8 cellular contexts compared by ENCODE assay signal in the genomic region with DNA sequence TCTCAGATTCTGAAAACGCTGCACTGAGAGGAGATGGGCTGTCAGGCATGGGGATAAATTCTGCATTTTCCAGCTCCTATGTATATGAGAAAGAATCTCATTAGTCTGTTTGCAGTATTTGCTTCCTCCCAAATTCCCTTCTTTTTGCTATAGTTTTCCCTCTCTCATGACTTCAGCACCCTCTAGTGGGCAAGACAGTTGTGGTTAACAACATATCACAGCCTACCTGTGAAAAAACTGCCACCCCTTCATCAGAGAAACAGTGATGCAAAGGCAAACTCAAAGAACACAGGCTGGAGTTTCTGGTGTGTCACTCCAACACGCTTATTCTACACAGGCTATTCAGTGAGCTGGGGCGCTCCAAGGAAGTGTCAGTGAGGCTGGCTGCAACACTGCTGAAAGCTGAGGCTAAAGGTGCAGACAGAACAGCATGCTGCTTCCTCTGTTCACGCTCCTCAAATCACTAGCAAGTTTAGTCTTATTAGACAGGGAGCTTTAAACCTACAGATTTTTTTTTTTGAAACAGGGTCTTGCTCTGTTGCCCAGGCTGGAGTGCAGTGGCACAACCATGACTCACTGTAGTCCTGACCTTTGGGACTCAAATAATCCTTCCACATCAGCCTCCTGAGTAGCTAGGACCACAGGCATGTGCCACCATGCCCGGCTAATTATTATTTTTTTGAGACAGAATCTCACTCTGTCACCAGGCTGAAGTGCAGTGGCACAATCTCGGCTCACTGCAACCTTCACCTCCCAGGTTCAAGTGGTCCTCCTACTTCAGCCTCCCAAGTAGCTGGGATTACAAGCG. TPM values are rescaled to one million over a fixed set of nuclear protein-coding genes. Genes with fewer than 3 reads are reported as not detected.
A peak's percentile ranks its signal among the peaks of the same experiment; 100 is the strongest.
DNase-seq lines count a peak whose midpoint lies in the region; ATAC-seq and TF ChIP-seq lines count a peak whose summit lies in the region.

No MANE protein-coding gene starts in this region.

- H3K4me3 ChIP-seq in OCI-LY7 (ENCODE audit: low read depth, low read length, poor library complexity, severe bottlenecking) (no peak overlapping the region), adipocyte (ENCODE audit: low read length) (no peak overlapping the region), right atrium auricular region (no peak overlapping the region), gastrocnemius medialis (no peak overlapping the region)

- no peak overlapping the region for H2AFZ ChIP-seq in OCI-LY7 (ENCODE audit: low read length)

- H4K20me1 ChIP-seq in OCI-LY7 (ENCODE audit: insufficient read depth, low read length): no peaks in the 10 kb centered on the region

- TF ChIP-seq POLR2A in gastrocnemius medialis (IDR thresholded peaks at IDR 0.05): no peak

- BruUV-seq in OCI-LY7 (replicated peaks; lab: Mats Ljungman, UMichigan): no TSS peak

- H3K27me3 ChIP-seq in adipocyte (replicated peaks; ENCODE audit: control insufficient read depth, insufficient read depth, low read length): no peaks in the 10 kb centered on the region
- H3K27me3 ChIP-seq in right atrium auricular region: no peaks in the 10 kb centered on the region
- H3K27me3 ChIP-seq in gastrocnemius medialis: no peaks in the 10 kb centered on the region

- in situ Hi-C loops in gastrocnemius medialis (cut with MboI; ENCODE audit: low sequenced_read_pairs in 4 of 4): loop anchor here (10.0 to 25.0 kb wide), 2 partner anchors 151 to 174 kb away; no protein-coding TSS in a partner anchor

- peak; percentile 11 for DNase-seq in DMS 273 treated with DMSO at 0.1 percent for 48 hours (lab: John Stamatoyannopoulos, UW)
- DNase-seq in HUDEP-2 (lab: John Stamatoyannopoulos, UW; ENCODE audit: unreplicated experiment in 76 of 76): peak in 40 of 76 experiments; percentile 3 to 59 (median 26)
- DNase-seq in OCI-LY7 (ENCODE audit: low spot score): peak; percentile 63
- DNase-seq in adipocyte (ENCODE audit: low read depth): peak; percentile 91
- no peak for DNase-seq in right atrium auricular region (ENCODE audit: low spot score)
- DNase-seq in gastrocnemius medialis: peak in 1 of 2 donors; percentile 9

- no peak overlapping the region for H3K9ac ChIP-seq in adipocyte (ENCODE audit: low read length)

- H3K27ac ChIP-seq in OCI-LY7 (ENCODE audit: low read depth, low read length, poor library complexity, severe bottlenecking): no peak overlapping the region
- H3K27ac ChIP-seq in right atrium auricular region: no peak overlapping the region
- no peak overlapping the region for H3K27ac ChIP-seq in gastrocnemius medialis

- intact Hi-C loops in OCI-LY7 (cut with micrococcal nuclease; ENCODE audit: unreplicated experiment) (loop anchor here (1.0 kb wide), 3 partner anchors 142 to 227 kb away; no protein-coding TSS in a partner anchor), gastrocnemius medialis (cut with DNase I; ENCODE audit: low total_unique reads) (loop anchor here (2.0 to 5.0 kb wide), 3 partner anchors 41 to 174 kb away; a partner anchor contains a TSS)

- H3K4me1 ChIP-seq in OCI-LY7 (ENCODE audit: insufficient read depth, low read length, poor library complexity, severe bottlenecking) (no peaks in the 10 kb centered on the region), adipocyte (ENCODE audit: control insufficient read depth, insufficient read depth, low read length) (no peaks in the 10 kb centered on the region), right atrium auricular region (no peaks in the 10 kb centered on the region), gastrocnemius medialis (peaks cover 0 to 13% of the 10 kb centered on the region in 2 donors)

- H3K36me3 ChIP-seq in OCI-LY7 (ENCODE audit: insufficient read depth, low read length) (peaks cover 80% of the 10 kb centered on the region), adipocyte (ENCODE audit: control insufficient read depth, insufficient read depth, low read length, severe bottlenecking) (peaks cover 75% of the 10 kb centered on the region), right atrium auricular region (peaks cover 85% of the 10 kb centered on the region), gastrocnemius medialis (peaks cover 0 to 75% of the 10 kb centered on the region in 2 donors)

- CTCF ChIA-PET in OCI-LY7 (lab: Charles Lee; ENCODE audit: unreplicated experiment): interaction anchor here (0.6 to 1.7 kb wide), 5 partner anchors 40 to 233 kb away, joined by 3 to 4 read pairs (median 3); no protein-coding TSS in a partner anchor

- ATAC-seq in gastrocnemius medialis: peak; percentile 44 to 58
- ATAC-seq in GM19467 (IDR thresholded peaks at IDR 0.05; ENCODE audit: unreplicated experiment): no peak
- no peak for ATAC-seq in GM19395 (IDR thresholded peaks at IDR 0.05; ENCODE audit: unreplicated experiment)

- no peak overlapping the region for H3K4me2 ChIP-seq in OCI-LY7 (ENCODE audit: low read length)

- H3K9me3 ChIP-seq in OCI-LY7 (ENCODE audit: low read length) (no peaks in the 10 kb centered on the region), adipocyte (ENCODE audit: control insufficient read depth, low read length) (no peaks in the 10 kb centered on the region), right atrium auricular region (no peaks in the 10 kb centered on the region), gastrocnemius medialis (no peaks in the 10 kb centered on the region)

- no peaks in the 10 kb centered on the region for H3K79me2 ChIP-seq in OCI-LY7 (ENCODE audit: insufficient read depth, low read depth, low read length)

- POLR2A ChIA-PET in OCI-LY7 (lab: Charles Lee): interaction anchor here (0.6 to 1.2 kb wide), 4 partner anchors 12 to 209 kb away, joined by 3 read pairs; no protein-coding TSS in a partner anchor

- H3K9me2 ChIP-seq in OCI-LY7 (ENCODE audit: insufficient read depth, low read length): no peaks in the 10 kb centered on the region

- TF ChIP-seq CTCF in OCI-LY7 (conservative IDR thresholded peaks at IDR 0.05; ENCODE audit: low read length): peak; percentile 97
- peak; percentile 42 to 81 for TF ChIP-seq CTCF in right atrium auricular region (IDR thresholded peaks at IDR 0.05)
- peak; percentile 72 to 83 (median 77) for TF ChIP-seq CTCF in gastrocnemius medialis (IDR thresholded peaks at IDR 0.05 in 4 of 5, conservative IDR thresholded peaks at IDR 0.05 in 1 of 5)

RNA-seq across cellular contexts. Expression of a gene that starts 19.3 kb away (rescaled TPM):
- 3.2 and 3.4 TPM in 2 replicates for total RNA-seq in OCI-LY7 (2014; rRNA removed; shearing (Covaris generic))
- total RNA-seq in OCI-LY7 (2022) (1.2 and 3.7 TPM in 2 replicates), right atrium auricular region (10 to 100 TPM in 1 of 2 donors, 1 to 10 TPM in 1; 4.8 to 10.5 TPM), gastrocnemius medialis (10 to 100 TPM in 1 of 4 donors, 1 to 10 TPM in 3; 5.3 to 13.1 (median 7.3) TPM)

RNA-seq across cellular contexts. Expression of a gene that starts 24.9 kb away (rescaled TPM):
- 97.5 and 121 TPM in 2 replicates for total RNA-seq in OCI-LY7 (2014; rRNA removed; shearing (Covaris generic))
- total RNA-seq in OCI-LY7 (2022) (65.0 and 80.9 TPM in 2 replicates), right atrium auricular region (10 to 100 TPM; 11.0 to 19.5 TPM), gastrocnemius medialis (10 to 100 TPM; 12.8 to 41.2 (median 22.9) TPM)

RNA-seq across cellular contexts. Expression of a gene that starts 37.5 kb away (rescaled TPM):
- total RNA-seq in OCI-LY7 (2014; rRNA removed; shearing (Covaris generic)): 5.1 and 6.6 TPM in 2 replicates
- 6.1 and 6.7 TPM in 2 replicates for total RNA-seq in OCI-LY7 (2022)
- total RNA-seq in right atrium auricular region: 10 to 100 TPM; 16.1 to 19.1 TPM
- total RNA-seq in gastrocnemius medialis: 10 to 100 TPM; 10.4 to 21.7 (median 17.4) TPM

RNA-seq across cellular contexts. Expression of a gene that starts 38.1 kb away (rescaled TPM):
- total RNA-seq in OCI-LY7 (2014; rRNA removed; shearing (Covaris generic)): 58.3 and 65.8 TPM in 2 replicates
- total RNA-seq in OCI-LY7 (2022) (82.6 and 86.4 TPM in 2 replicates), right atrium auricular region (10 to 100 TPM; 45.7 to 49.2 TPM), gastrocnemius medialis (10 to 100 TPM; 36.3 to 93.2 (median 42.6) TPM)

Comparison
In these comparisons a context has a peak if more than half of its experiments do, and no peak if none do; other contexts are left out.
1. ATAC-seq: peak in gastrocnemius medialis (2 of 2); none in GM19467 (single experiment) and GM19395 (single experiment).
2. Peak in every context shown above with its lines, with median percentiles within 50 percentile points of each other: CTCF ChIP-seq.